8 cellular contexts compared by ENCODE assay signal in the genomic region with DNA sequence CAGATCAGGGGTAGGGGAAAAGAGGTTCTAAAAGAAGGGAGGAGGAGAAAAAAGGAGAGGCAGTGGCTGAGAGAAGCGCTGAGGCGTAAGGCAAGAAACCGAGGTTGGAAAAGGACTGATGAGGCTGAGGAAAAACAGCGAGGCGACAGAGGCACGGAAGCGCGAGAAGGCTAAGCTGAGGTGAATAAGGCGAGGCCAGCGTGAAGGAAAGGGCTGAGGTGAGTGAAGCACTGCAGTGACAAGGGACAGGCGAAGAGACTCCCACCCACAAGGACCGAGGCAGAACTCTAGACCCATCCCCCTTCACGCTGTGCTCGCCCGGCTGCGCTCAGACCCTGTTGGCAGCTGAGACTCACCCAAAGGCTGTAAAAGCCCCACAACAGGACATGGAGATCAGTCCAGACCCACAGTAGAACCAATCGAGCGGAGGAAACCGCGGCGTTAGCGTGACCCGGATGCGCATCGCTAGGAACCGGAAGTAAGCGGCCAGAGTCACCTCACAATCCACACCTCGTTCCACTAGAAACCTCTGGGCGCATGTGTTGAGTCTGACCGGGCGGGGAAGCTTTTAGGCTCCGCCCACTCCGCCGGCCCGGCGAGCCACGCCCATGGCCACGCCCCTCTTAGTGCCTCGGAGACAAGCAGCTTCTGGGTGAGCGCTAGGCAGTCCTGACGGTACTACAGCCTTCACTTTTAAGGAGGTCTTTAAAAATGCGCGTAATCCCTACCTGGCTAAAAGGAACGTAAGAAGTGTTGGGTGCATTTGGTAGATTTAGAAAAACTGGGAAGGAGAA. TPM values are rescaled to one million over a fixed set of nuclear protein-coding genes. Genes with fewer than 3 reads are reported as not detected.
DNase-seq lines count a peak whose midpoint lies in the region; ATAC-seq and TF ChIP-seq lines count a peak whose summit lies in the region.

A gene with protein sequence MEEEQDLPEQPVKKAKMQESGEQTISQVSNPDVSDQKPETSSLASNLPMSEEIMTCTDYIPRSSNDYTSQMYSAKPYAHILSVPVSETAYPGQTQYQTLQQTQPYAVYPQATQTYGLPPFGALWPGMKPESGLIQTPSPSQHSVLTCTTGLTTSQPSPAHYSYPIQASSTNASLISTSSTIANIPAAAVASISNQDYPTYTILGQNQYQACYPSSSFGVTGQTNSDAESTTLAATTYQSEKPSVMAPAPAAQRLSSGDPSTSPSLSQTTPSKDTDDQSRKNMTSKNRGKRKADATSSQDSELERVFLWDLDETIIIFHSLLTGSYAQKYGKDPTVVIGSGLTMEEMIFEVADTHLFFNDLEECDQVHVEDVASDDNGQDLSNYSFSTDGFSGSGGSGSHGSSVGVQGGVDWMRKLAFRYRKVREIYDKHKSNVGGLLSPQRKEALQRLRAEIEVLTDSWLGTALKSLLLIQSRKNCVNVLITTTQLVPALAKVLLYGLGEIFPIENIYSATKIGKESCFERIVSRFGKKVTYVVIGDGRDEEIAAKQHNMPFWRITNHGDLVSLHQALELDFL (minus strand): TSS at position 443 of the 794 bp plus-strand sequence. CDS start 30,584 bp downstream, outside the sequence.

- H3K27me3 ChIP-seq in kidney epithelial cell (ENCODE audit: control insufficient read depth, insufficient read depth, low read length), result no peaks in the 10 kb centered on the region

- H3K4me3 Mint-ChIP-seq in activated CD4-positive, alpha-beta T cell treated with anti-CD3 and anti-CD28 coated beads for 36 hours, result peak within 1 kb of the TSS; percentile 98

- H3K9me3 Mint-ChIP-seq in activated CD4-positive, alpha-beta T cell treated with anti-CD3 and anti-CD28 coated beads for 36 hours (ENCODE audit: low read depth), result no peaks in the 10 kb centered on the region

- no peak for TF ChIP-seq CTCF in choroid plexus epithelial cell (conservative IDR thresholded peaks at IDR 0.05; ENCODE audit: low read depth, low read length)
- TF ChIP-seq CTCF in kidney epithelial cell (IDR thresholded peaks at IDR 0.05; ENCODE audit: insufficient read depth, low read length, poor library complexity, severe bottlenecking), result no peak

- CTCF ChIA-PET in activated CD4-positive, alpha-beta T cell treated with anti-CD3 and anti-CD28 coated beads for 36 hours (lab: Charles Lee), result interaction anchor here (0.7 to 5.3 kb wide), 14 partner anchors 11 to 175 kb away, joined by 3 to 53 read pairs (median 5); no protein-coding TSS in a partner anchor

- H3K36me3 Mint-ChIP-seq in activated CD4-positive, alpha-beta T cell treated with anti-CD3 and anti-CD28 coated beads for 36 hours (ENCODE audit: low read depth), result peaks cover 1% of the 10 kb centered on the region

- no peaks in the 10 kb centered on the region for H3K36me3 ChIP-seq in kidney epithelial cell (ENCODE audit: control insufficient read depth, insufficient read depth, low read length)

- no peaks in the 10 kb centered on the region for H3K27me3 Mint-ChIP-seq in activated CD4-positive, alpha-beta T cell treated with anti-CD3 and anti-CD28 coated beads for 36 hours

- H3K4me3 ChIP-seq in choroid plexus epithelial cell (ENCODE audit: low read depth, low read length) (peak within 1 kb of the TSS; percentile 79), kidney epithelial cell (ENCODE audit: low read depth, low read length) (peak within 1 kb of the TSS; percentile 69)

- ATAC-seq in HG03442 (IDR thresholded peaks at IDR 0.05; ENCODE audit: unreplicated experiment), result peak; percentile 83
- peak; percentile 93 for ATAC-seq in activated CD4-positive, alpha-beta T cell treated with anti-CD3 and anti-CD28 coated beads for 36 hours

- POLR2A ChIA-PET in activated CD4-positive, alpha-beta T cell treated with anti-CD3 and anti-CD28 coated beads for 36 hours (lab: Charles Lee), result interaction anchor here (0.5 to 1.9 kb wide), 8 partner anchors 29 to 1094 kb away, joined by 3 to 7 read pairs (median 5); a partner anchor contains a TSS

- H3K4me1 Mint-ChIP-seq in activated CD4-positive, alpha-beta T cell treated with anti-CD3 and anti-CD28 coated beads for 36 hours, result peaks cover 27% of the 10 kb centered on the region

- intact Hi-C loops in activated CD4-positive, alpha-beta T cell treated with anti-CD3 and anti-CD28 coated beads for 36 hours (cut with DNase I, micrococcal nuclease), result loop anchor here in 1 of 2 experiments (1.0 to 10.0 kb wide), 13 partner anchors 26 to 556 kb away; a partner anchor contains a TSS

- DNase-seq in Ammon's horn (ENCODE audit: low spot score) (peak; percentile 98), GM19238 (ENCODE audit: insufficient read length, low spot score) (peak; percentile 95), NCI-H524 (lab: John Stamatoyannopoulos, UW) (peak; percentile 94 to 97), choroid plexus epithelial cell (ENCODE audit: low read depth) (peak; percentile 99), kidney epithelial cell (ENCODE audit: low read depth) (peak; percentile 93)
- DNase-seq in activated CD4-positive, alpha-beta T cell treated with anti-CD3 and anti-CD28 coated beads for 36 hours, result peak; percentile 99
- DNase-seq in stimulated activated CD4-positive, alpha-beta T cell treated with anti-CD3 and anti-CD28 coated beads, Interleukin-15, amount 100 ng/mL, for 48 hours (ENCODE audit: low read depth in 2 of 2), result peak; percentile 98 to 99

- H3K27ac Mint-ChIP-seq in activated CD4-positive, alpha-beta T cell treated with anti-CD3 and anti-CD28 coated beads for 36 hours, result peak within 1 kb of the TSS; percentile 98

RNA-seq across cellular contexts. Expression of the gene that starts here (rescaled TPM):
- total RNA-seq in activated CD4-positive, alpha-beta T cell treated with anti-CD3 and anti-CD28 coated beads for 36 hours, result 10 to 100 TPM; 30.1 to 37.1 TPM
- total RNA-seq in kidney epithelial cell, result 15.1 and 17.5 TPM in 2 replicates

Comparison
In these comparisons a context has a peak if more than half of its experiments do, and no peak if none do; other contexts are left out.
1. Peak in every context shown above with its lines: DNase-seq, ATAC-seq and H3K4me3 ChIP-seq.